15 cellular contexts compared by ENCODE assay signal in genomic region chr2:8657423-8658062, GRCh38. TPM values are rescaled to one million over a fixed set of nuclear protein-coding genes. Genes with fewer than 3 reads are reported as not detected.
A peak's percentile ranks its signal among the peaks of the same experiment; 100 is the strongest.
DNase-seq lines count a peak whose midpoint lies in the region; ATAC-seq and TF ChIP-seq lines count a peak whose summit lies in the region.
"Had no signal": no experiment of that assay in that cellular context is flagged by ENCODE, and none has a peak within 500 bp of the region (broad histone marks: within the 10 kb centered on the region; RNA-seq: fewer than 3 reads in every experiment).

No MANE protein-coding gene starts in this region.

- H3K27ac ChIP-seq in upper lobe of right lung: no peak overlapping the region
- H3K27ac ChIP-seq in tibial nerve: no peak overlapping the region
- H3K27ac ChIP-seq: cardiac muscle cell had no signal

- ATAC-seq in HG03354 (IDR thresholded peaks at IDR 0.05; ENCODE audit: poor library complexity, severe bottlenecking, unreplicated experiment) (peak; percentile 53), upper lobe of right lung (no peak), GM18870 (IDR thresholded peaks at IDR 0.05; ENCODE audit: unreplicated experiment) (no peak)
- peak; percentile 89 for ATAC-seq in activated naive CD8-positive, alpha-beta T cell treated with anti-CD3 and anti-CD28 coated beads, Interleukin-2, amount 50 U/mL, for 24 hours
- ATAC-seq: left cardiac atrium had no signal

- 70 to 71% methylated on average over 16 to 17 of the region's 17 CpGs for WGBS in tibial nerve, 2 donors

- TF ChIP-seq POLR2A in tibial nerve (IDR thresholded peaks at IDR 0.05): no peak

- intact Hi-C loops in upper lobe of right lung (cut with DNase I): no loop called here

- H3K4me3 Mint-ChIP-seq in activated naive CD8-positive, alpha-beta T cell treated with anti-CD3 and anti-CD28 coated beads, Interleukin-2, amount 50 U/mL, for 24 hours: no peak overlapping the region

- peaks cover 28% of the 10 kb centered on the region for H3K27me3 Mint-ChIP-seq in activated naive CD8-positive, alpha-beta T cell treated with anti-CD3 and anti-CD28 coated beads, Interleukin-2, amount 50 U/mL, for 24 hours

- H3K4me3 ChIP-seq in upper lobe of right lung: no peak overlapping the region
- no peak overlapping the region for H3K4me3 ChIP-seq in tibial nerve
- H3K4me3 ChIP-seq: cardiac muscle cell had no signal

- TF ChIP-seq CTCF in upper lobe of right lung (IDR thresholded peaks at IDR 0.05): no peak
- no peak for TF ChIP-seq CTCF in tibial nerve (IDR thresholded peaks at IDR 0.05)

- H3K36me3 ChIP-seq in upper lobe of right lung: no peaks in the 10 kb centered on the region
- no peaks in the 10 kb centered on the region for H3K36me3 ChIP-seq in tibial nerve
- H3K36me3 ChIP-seq: cardiac muscle cell had no signal

- no peaks in the 10 kb centered on the region for H3K9me3 Mint-ChIP-seq in activated naive CD8-positive, alpha-beta T cell treated with anti-CD3 and anti-CD28 coated beads, Interleukin-2, amount 50 U/mL, for 24 hours

- peak overlapping the region; percentile 57 for H3K27ac Mint-ChIP-seq in activated naive CD8-positive, alpha-beta T cell treated with anti-CD3 and anti-CD28 coated beads, Interleukin-2, amount 50 U/mL, for 24 hours

- no peaks in the 10 kb centered on the region for H3K36me3 Mint-ChIP-seq in activated naive CD8-positive, alpha-beta T cell treated with anti-CD3 and anti-CD28 coated beads, Interleukin-2, amount 50 U/mL, for 24 hours (ENCODE audit: low read depth)

- H3K9me3 ChIP-seq in upper lobe of right lung: no peaks in the 10 kb centered on the region
- no peaks in the 10 kb centered on the region for H3K9me3 ChIP-seq in tibial nerve

- H3K4me1 ChIP-seq in upper lobe of right lung (no peaks in the 10 kb centered on the region), tibial nerve (peaks cover 0 to 14% (median 2%) of the 10 kb centered on the region in 4 donors)

- TF ChIP-seq EP300 in tibial nerve (IDR thresholded peaks at IDR 0.05): no peak

- DNase-seq in stimulated activated CD4-positive, alpha-beta T cell treated with anti-CD3 and anti-CD28 coated beads, Interleukin-1b, Interleukin-23, amount 100 ng/mL, for 48 hours: peak; percentile 20
- DNase-seq in stimulated activated CD4-positive, alpha-beta T cell treated with anti-CD3 and anti-CD28 coated beads, Interleukin-4, amount 100 ng/mL, for 4 hours: no peak
- peak; percentile 44 for DNase-seq in activated naive CD8-positive, alpha-beta T cell treated with anti-CD3 and anti-CD28 coated beads, Interleukin-2, amount 50 U/mL, for 24 hours
- DNase-seq in upper lobe of right lung (peak; percentile 60), UCSD-AML1 (lab: John Stamatoyannopoulos, UW; ENCODE audit: unreplicated experiment) (no peak), tibial nerve (ENCODE audit: low spot score in 2 of 2) (no peak)
- DNase-seq: activated gamma-delta T cell, C1 segment of cervical spinal cord, left cardiac atrium, NCI-H1092 treated with DMSO at 0.1 percent for 48 hours, NCI-H526, SIG-M5 had no signal

- H3K27me3 ChIP-seq in upper lobe of right lung (no peaks in the 10 kb centered on the region), tibial nerve (no peaks in the 10 kb centered on the region)
- H3K27me3 ChIP-seq: cardiac muscle cell had no signal

- peaks cover 22% of the 10 kb centered on the region for H3K4me1 Mint-ChIP-seq in activated naive CD8-positive, alpha-beta T cell treated with anti-CD3 and anti-CD28 coated beads, Interleukin-2, amount 50 U/mL, for 24 hours

RNA-seq across cellular contexts. Expression of gene ID2, which starts 24.3 kb away (rescaled TPM):
- total RNA-seq in upper lobe of right lung (99.5 TPM), tibial nerve (100 to 1,000 TPM; 145 to 208 (median 166) TPM)

Comparison
In these comparisons a context has a peak if more than half of its experiments do, and no peak if none do; other contexts are left out.
1. DNase-seq: peak in stimulated activated CD4-positive, alpha-beta T cell treated with anti-CD3 and anti-CD28 coated beads, Interleukin-1b, Interleukin-23, amount 100 ng/mL, for 48 hours (single experiment), activated naive CD8-positive, alpha-beta T cell treated with anti-CD3 and anti-CD28 coated beads, Interleukin-2, amount 50 U/mL, for 24 hours (single experiment) and upper lobe of right lung (single experiment); none in stimulated activated CD4-positive, alpha-beta T cell treated with anti-CD3 and anti-CD28 coated beads, Interleukin-4, amount 100 ng/mL, for 4 hours (0 of 2), UCSD-AML1 (single experiment) and tibial nerve (0 of 2).
2. ATAC-seq: peak in HG03354 (single experiment) and activated naive CD8-positive, alpha-beta T cell treated with anti-CD3 and anti-CD28 coated beads, Interleukin-2, amount 50 U/mL, for 24 hours (single experiment); none in upper lobe of right lung (single experiment) and GM18870 (single experiment).